In the genomic region with DNA sequence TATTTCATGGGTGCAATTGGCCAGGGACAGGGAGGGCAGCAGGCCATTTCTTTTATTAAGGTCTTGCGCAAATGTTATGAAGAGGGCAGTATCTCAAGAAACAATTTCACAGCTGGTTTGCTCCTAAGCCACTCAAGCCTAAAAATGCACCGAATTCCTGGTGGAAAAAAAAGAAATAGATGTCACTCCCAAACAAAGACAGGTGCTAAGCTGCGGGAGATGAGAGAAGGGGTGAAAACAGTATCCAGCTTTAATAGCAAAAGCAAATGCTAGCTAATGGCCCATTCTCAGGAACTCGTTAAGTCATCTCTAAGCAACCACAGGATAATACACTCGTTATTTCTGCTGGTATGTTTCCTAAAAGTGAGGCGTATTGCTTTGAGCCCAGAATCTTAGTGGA, we compare ENCODE assay signal across 1 cellular context.
TF ChIP-seq lines count a peak whose summit lies in the region.

No MANE protein-coding gene starts in this region.

TF ChIP-seq in HepG2, 621 proteins besides CTCF, POLR2A, EP300 and RAD21 (continued from another document):
- TF ChIP-seq ARID3A (IDR thresholded peaks at IDR 0.05; ENCODE audit: low read depth, low read length): no peak
- no peak for TF ChIP-seq ZNF550 (CRISPR knock-in tag; IDR thresholded peaks at IDR 0.05; ENCODE audit: borderline replicate concordance)
- TF ChIP-seq EEA1 (CRISPR knock-in tag; IDR thresholded peaks at IDR 0.05; ENCODE audit: borderline replicate concordance): no peak
- TF ChIP-seq ZNF678 (CRISPR knock-in tag; IDR thresholded peaks at IDR 0.05): no peak
- no peak for TF ChIP-seq HOXA5 (CRISPR knock-in tag; IDR thresholded peaks at IDR 0.05)
- no peak for TF ChIP-seq ZNF138 (CRISPR knock-in tag; IDR thresholded peaks at IDR 0.05; ENCODE audit: low read depth)
- TF ChIP-seq ZNF792 (CRISPR knock-in tag; IDR thresholded peaks at IDR 0.05): no peak
- no peak for TF ChIP-seq ZNF354B (CRISPR knock-in tag; IDR thresholded peaks at IDR 0.05)
- TF ChIP-seq, protein P1, sequence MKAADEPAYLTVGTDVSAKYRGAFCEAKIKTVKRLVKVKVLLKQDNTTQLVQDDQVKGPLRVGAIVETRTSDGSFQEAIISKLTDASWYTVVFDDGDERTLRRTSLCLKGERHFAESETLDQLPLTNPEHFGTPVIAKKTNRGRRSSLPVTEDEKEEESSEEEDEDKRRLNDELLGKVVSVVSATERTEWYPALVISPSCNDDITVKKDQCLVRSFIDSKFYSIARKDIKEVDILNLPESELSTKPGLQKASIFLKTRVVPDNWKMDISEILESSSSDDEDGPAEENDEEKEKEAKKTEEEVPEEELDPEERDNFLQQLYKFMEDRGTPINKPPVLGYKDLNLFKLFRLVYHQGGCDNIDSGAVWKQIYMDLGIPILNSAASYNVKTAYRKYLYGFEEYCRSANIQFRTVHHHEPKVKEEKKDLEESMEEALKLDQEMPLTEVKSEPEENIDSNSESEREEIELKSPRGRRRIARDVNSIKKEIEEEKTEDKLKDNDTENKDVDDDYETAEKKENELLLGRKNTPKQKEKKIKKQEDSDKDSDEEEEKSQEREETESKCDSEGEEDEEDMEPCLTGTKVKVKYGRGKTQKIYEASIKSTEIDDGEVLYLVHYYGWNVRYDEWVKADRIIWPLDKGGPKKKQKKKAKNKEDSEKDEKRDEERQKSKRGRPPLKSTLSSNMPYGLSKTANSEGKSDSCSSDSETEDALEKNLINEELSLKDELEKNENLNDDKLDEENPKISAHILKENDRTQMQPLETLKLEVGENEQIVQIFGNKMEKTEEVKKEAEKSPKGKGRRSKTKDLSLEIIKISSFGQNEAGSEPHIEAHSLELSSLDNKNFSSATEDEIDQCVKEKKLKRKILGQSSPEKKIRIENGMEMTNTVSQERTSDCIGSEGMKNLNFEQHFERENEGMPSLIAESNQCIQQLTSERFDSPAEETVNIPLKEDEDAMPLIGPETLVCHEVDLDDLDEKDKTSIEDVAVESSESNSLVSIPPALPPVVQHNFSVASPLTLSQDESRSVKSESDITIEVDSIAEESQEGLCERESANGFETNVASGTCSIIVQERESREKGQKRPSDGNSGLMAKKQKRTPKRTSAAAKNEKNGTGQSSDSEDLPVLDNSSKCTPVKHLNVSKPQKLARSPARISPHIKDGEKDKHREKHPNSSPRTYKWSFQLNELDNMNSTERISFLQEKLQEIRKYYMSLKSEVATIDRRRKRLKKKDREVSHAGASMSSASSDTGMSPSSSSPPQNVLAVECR (CRISPR knock-in tag; IDR thresholded peaks at IDR 0.05; ENCODE audit: borderline replicate concordance): no peak
- TF ChIP-seq PITX1 (CRISPR knock-in tag; IDR thresholded peaks at IDR 0.05): no peak
- no peak for TF ChIP-seq MAFK (conservative IDR thresholded peaks at IDR 0.05 in 1 of 2, IDR thresholded peaks at IDR 0.05 in 1 of 2; ENCODE audit: low read length in 2 of 2)
- TF ChIP-seq ZNF670 (CRISPR knock-in tag; IDR thresholded peaks at IDR 0.05; ENCODE audit: borderline replicate concordance): no peak
- TF ChIP-seq KLF12 (CRISPR knock-in tag; IDR thresholded peaks at IDR 0.05; ENCODE audit: borderline replicate concordance): no peak
- no peak for TF ChIP-seq ZBTB7B (CRISPR knock-in tag; IDR thresholded peaks at IDR 0.05)
- no peak for TF ChIP-seq SNAPC2 (CRISPR knock-in tag; IDR thresholded peaks at IDR 0.05)
- TF ChIP-seq ZNF367 (CRISPR knock-in tag; IDR thresholded peaks at IDR 0.05; ENCODE audit: borderline replicate concordance): no peak
- no peak for TF ChIP-seq KLF6 (CRISPR knock-in tag; IDR thresholded peaks at IDR 0.05)
